2 cellular contexts compared by ENCODE assay signal in the genomic region with DNA sequence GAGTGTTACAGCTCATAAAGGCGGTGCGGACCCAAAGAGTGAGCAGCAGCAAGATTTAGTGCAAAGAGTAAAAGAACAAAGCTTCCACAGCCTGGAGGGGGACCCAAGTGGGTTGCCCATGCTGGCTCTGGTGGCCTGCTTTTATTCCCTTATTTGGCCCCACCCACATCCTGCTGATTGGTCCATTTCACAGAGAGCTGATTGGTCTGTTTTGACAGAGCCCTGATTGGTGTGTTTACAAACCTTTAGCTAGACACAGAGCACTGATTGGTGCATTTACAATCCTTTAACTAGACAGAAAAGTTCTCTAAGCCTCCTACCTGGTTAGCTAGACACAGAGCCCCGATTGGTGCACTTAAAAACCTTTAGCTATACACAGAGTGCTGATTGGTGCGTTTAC.
TF ChIP-seq lines count a peak whose summit lies in the region.

No MANE protein-coding gene starts in this region.

TF ChIP-seq in K562, 482 proteins besides CTCF, POLR2A, EP300 and RAD21:
- TF ChIP-seq NFYB (IDR thresholded peaks at IDR 0.05; ENCODE audit: extremely low read depth, insufficient read length): peak; percentile 74

TF ChIP-seq in HepG2, 621 proteins besides CTCF, POLR2A, EP300 and RAD21:
- TF ChIP-seq NFYC (CRISPR knock-in tag; IDR thresholded peaks at IDR 0.05) (peak; percentile 59), NFYB (CRISPR knock-in tag; IDR thresholded peaks at IDR 0.05) (peak; percentile 72)
TF ChIP-seq in HepG2: peak in this region for 2; not testable (repeated sequence) for 619.
